ENCODE assay signal across 8 cellular contexts in the genomic region with DNA sequence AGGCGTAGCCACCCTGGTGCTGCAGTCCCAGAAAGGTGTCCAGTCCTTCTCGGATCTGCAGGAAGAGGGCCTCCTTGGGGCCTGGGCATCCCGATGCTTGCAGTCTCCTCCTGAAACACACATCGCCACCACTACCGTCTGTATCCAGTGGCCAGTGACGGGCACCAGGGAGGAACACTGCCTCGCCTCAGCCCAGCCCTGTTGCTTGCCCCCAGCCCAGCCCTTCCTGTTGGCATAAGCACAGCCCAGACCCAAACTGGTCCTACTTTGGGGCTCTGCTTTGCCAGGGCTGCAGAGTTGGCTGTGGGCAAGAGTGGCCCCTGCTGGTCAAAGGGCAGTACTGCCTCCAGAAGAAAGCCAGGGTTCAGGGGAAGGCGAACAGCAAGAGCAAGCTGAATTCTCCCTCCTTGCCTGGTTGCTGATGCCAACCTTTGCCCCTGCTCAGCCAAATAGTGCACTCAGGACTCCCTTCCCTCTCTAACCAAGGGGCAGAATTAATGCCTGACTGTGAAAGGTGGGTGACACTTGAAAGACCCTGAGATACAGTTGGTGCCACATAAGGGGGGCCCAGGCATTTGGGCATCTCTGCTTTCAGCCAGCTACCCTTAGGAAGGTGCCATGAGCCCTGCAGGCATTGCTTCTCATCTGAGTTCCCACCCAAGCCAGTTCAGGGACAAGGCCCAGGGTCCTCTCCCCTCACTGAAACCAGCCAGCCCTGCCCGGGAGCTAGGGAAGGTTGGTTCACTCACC. TPM values are rescaled to one million over a fixed set of nuclear protein-coding genes. Genes with fewer than 3 reads are reported as not detected.
A peak's percentile ranks its signal among the peaks of the same experiment; 100 is the strongest.
DNase-seq lines count a peak whose midpoint lies in the region; TF ChIP-seq lines count a peak whose summit lies in the region.

No MANE protein-coding gene starts in this region.

- no peak overlapping the region for H3K4me3 Mint-ChIP-seq in osteocyte (ENCODE audit: unreplicated experiment)

- no peak overlapping the region for H3K27ac ChIP-seq in 22Rv1
- peak overlapping the region; percentile 4 for H3K27ac ChIP-seq in KOPT-K1 (ENCODE audit: low read depth, low read length, poor library complexity, severe bottlenecking)
- peak overlapping the region in 1 of 2 donors; percentile 10 for H3K27ac ChIP-seq in testis

- H3K4me3 ChIP-seq in testis, result no peak overlapping the region

- WGBS in testis, 2 donors, result 27 to 33% methylated on average over 7 to 9 of the region's 9 CpGs

- peak; percentile 82 for DNase-seq in GM13977 (ENCODE audit: low spot score)
- peak; percentile 81 for DNase-seq in SIG-M5 treated with dmso at 0.1 percent for 504 hours (lab: John Stamatoyannopoulos, UW; ENCODE audit: unreplicated experiment)
- DNase-seq in activated naive CD4-positive, alpha-beta T cell treated with Interleukin-2 at 50 U/mL for 16 hours, result peak; percentile 81
- DNase-seq in glomerular visceral epithelial cell (ENCODE audit: extremely low spot score), result peak; percentile 79
- DNase-seq in osteocyte (ENCODE audit: extremely low spot score, unreplicated experiment), result peak; percentile 93
- peak; percentile 72 for DNase-seq in testis

- no peak for TF ChIP-seq POLR2A in testis (IDR thresholded peaks at IDR 0.05)

- no peaks in the 10 kb centered on the region for H3K4me1 ChIP-seq in testis

- H3K27me3 ChIP-seq in testis, result no peaks in the 10 kb centered on the region

- no peaks in the 10 kb centered on the region for H3K27me3 Mint-ChIP-seq in osteocyte (ENCODE audit: unreplicated experiment)

- peaks cover 9% of the 10 kb centered on the region for H3K4me1 Mint-ChIP-seq in osteocyte (ENCODE audit: unreplicated experiment)

- intact Hi-C loops in testis (cut with DNase I; ENCODE audit: low total_unique reads), result no loop called here

- H3K27ac Mint-ChIP-seq in osteocyte (ENCODE audit: unreplicated experiment), result no peak overlapping the region

- H3K36me3 ChIP-seq in KOPT-K1 (ENCODE audit: insufficient read depth, low read length), result no peaks in the 10 kb centered on the region
- no peaks in the 10 kb centered on the region for H3K36me3 ChIP-seq in testis (ENCODE audit: low read depth, missing control alignments)

- TF ChIP-seq CTCF in 22Rv1 (IDR thresholded peaks at IDR 0.05), result peak; percentile 100
- peak; percentile 99 for TF ChIP-seq CTCF in GM13977 (IDR thresholded peaks at IDR 0.05; ENCODE audit: extremely low read depth, insufficient read depth, missing control alignments)
- TF ChIP-seq CTCF in osteocyte (IDR thresholded peaks at IDR 0.05), result peak; percentile 97
- TF ChIP-seq CTCF in testis (IDR thresholded peaks at IDR 0.05), result peak; percentile 94 to 96 (median 96)

- H3K9me3 Mint-ChIP-seq in osteocyte (ENCODE audit: unreplicated experiment), result no peaks in the 10 kb centered on the region

- in situ Hi-C loops in GM13977 (cut with MboI; ENCODE audit: low pct_unique_long_range_greater_than_20kb, low sequenced_read_pairs, unreplicated experiment), result no loop called here

- no peaks in the 10 kb centered on the region for H3K36me3 Mint-ChIP-seq in osteocyte (ENCODE audit: unreplicated experiment)

- H3K9me3 ChIP-seq in KOPT-K1 (ENCODE audit: insufficient read depth, low read length, poor library complexity, severe bottlenecking) (no peaks in the 10 kb centered on the region), testis (no peaks in the 10 kb centered on the region)

RNA-seq across cellular contexts. Expression of gene ARHGEF2, which starts 11.1 kb away (rescaled TPM):
- total RNA-seq in osteocyte, result 199 and 201 TPM in 2 replicates
- total RNA-seq in testis, result 100 to 1,000 TPM in 1 of 2 donors, 10 to 100 TPM in 1; 56.6 to 124 TPM
- polyA plus RNA-seq in testis (ENCODE audit: insufficient read depth, low read depth, low replicate concordance), result 88.8 TPM

RNA-seq across cellular contexts. Expression of gene SSR2, which starts 31.3 kb away (rescaled TPM):
- total RNA-seq in osteocyte (283 and 284 TPM in 2 replicates), testis (100 to 1,000 TPM; 170 to 216 TPM)
- 289 TPM for polyA plus RNA-seq in testis (ENCODE audit: insufficient read depth, low read depth, low replicate concordance)

RNA-seq across cellular contexts. Expression of gene RXFP4, which starts 48.0 kb away (rescaled TPM):
- total RNA-seq in osteocyte (not detected in 2 replicates), testis (1 to 10 TPM in 1 of 2 donors, under 1 TPM in 1; 0.37 to 1.1 TPM)
- polyA plus RNA-seq in testis (ENCODE audit: insufficient read depth, low read depth, low replicate concordance), result not detected

RNA-seq across cellular contexts. Expression of gene KHDC4, which starts 55.2 kb away (rescaled TPM):
- total RNA-seq in osteocyte, result 48.8 and 53.7 TPM in 2 replicates
- total RNA-seq in testis, result 10 to 100 TPM; 84.5 to 95.3 TPM
- 45.5 TPM for polyA plus RNA-seq in testis (ENCODE audit: insufficient read depth, low read depth, low replicate concordance)
